In the genomic region with DNA sequence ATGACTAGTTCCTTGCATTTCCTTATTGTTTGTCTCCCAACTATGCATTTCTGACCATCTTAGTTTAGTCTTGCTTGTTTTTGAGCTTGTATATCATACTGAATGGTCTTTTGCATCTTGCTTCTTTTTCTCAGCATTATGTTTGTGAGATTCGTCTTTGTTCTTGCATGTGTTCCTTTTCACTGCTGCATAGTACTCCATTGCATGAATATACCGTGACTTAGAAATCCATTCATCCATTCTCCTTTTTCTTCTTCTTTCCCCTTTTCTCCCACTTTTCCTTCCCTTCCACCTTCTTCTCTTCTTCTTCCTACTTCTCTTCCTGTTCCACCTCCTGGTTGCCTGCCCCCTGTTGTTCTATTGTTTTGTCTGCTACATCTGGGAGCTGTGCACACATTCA, we compare ENCODE assay signal across 20 cellular contexts. TPM values are rescaled to one million over a fixed set of nuclear protein-coding genes. Genes with fewer than 3 reads are reported as not detected.
DNase-seq lines count a peak whose midpoint lies in the region; ATAC-seq, FAIRE-seq and TF ChIP-seq lines count a peak whose summit lies in the region.
"Had no signal": no experiment of that assay in that cellular context is flagged by ENCODE, and none has a peak within 500 bp of the region (broad histone marks: within the 10 kb centered on the region; RNA-seq: fewer than 3 reads in every experiment).

No MANE protein-coding gene starts in this region.

- intact Hi-C loops in HepG2 (cut with micrococcal nuclease; ENCODE audit: unreplicated experiment): no loop called here
- intact Hi-C loops in right lobe of liver (cut with DNase I): no loop called here

- FAIRE-seq in HepG2 (lab: Jason Lieb, UNC) (no peak), H1 (lab: Jason Lieb, UNC) (no peak)
- FAIRE-seq: GM12891, GM18507 had no signal

- no peak overlapping the region for H3K56ac ChIP-seq in H1 (replicated peaks; ENCODE audit: insufficient read length, low read depth, low read length)

- no peak overlapping the region for H3K4me2 ChIP-seq in HepG2 (ENCODE audit: low read depth, low read length)
- H3K4me2 ChIP-seq in H1 (ENCODE audit: insufficient read depth in 1 of 2, low read depth in 2 of 2, low read length in 2 of 2): no peak overlapping the region

- no TSS peak for BruUV-seq in HepG2 (replicated peaks; lab: Mats Ljungman, UMichigan)

- TF ChIP-seq RAD21 in HepG2 (CRISPR knock-in tag; IDR thresholded peaks at IDR 0.05) (no peak), H1 (IDR thresholded peaks at IDR 0.05 in 1 of 2, conservative IDR thresholded peaks at IDR 0.05 in 1 of 2; ENCODE audit: low read depth in 2 of 2, low read length in 2 of 2) (no peak)

- no peak overlapping the region for H2BK20ac ChIP-seq in H1 (ENCODE audit: low read length)

- H4K5ac ChIP-seq in H1 (ENCODE audit: insufficient read length, low read depth, low read length): no peak overlapping the region

- H4K20me1 ChIP-seq in HepG2 (ENCODE audit: insufficient read depth, low read length): no peaks in the 10 kb centered on the region; the same call in 1 of the 2 replicates
- H4K20me1 ChIP-seq in H1 (replicated peaks in 1 of 2; ENCODE audit: control insufficient read depth in 1 of 2, insufficient read depth in 2 of 2, low read length in 2 of 2): peaks cover 0 to 2% of the 10 kb centered on the region in 2 experiments

- H2AFZ ChIP-seq in HepG2 (ENCODE audit: low read length) (no peak overlapping the region), H1 (ENCODE audit: low read length) (no peak overlapping the region)

- no peak overlapping the region for H3K23ac ChIP-seq in H1 (ENCODE audit: insufficient read length)

- H3K27ac ChIP-seq in HepG2 (ENCODE audit: extremely low read length, insufficient read depth, low read length): no peak overlapping the region
- H3K27ac ChIP-seq in right lobe of liver: no peak overlapping the region
- no peak overlapping the region for H3K27ac ChIP-seq in H1 (ENCODE audit: low read depth, low read length)
- no peak overlapping the region for H3K27ac ChIP-seq in right atrium auricular region

- H3K27me3 ChIP-seq in HepG2 (ENCODE audit: control insufficient read depth in 1 of 2, insufficient read depth in 2 of 2, low read length in 2 of 2) (peaks cover 0 to 16% of the 10 kb centered on the region in 2 experiments; a peak in 2 of 5 replicates), right lobe of liver (no peaks in the 10 kb centered on the region), H1 (replicated peaks in 1 of 4; ENCODE audit: control insufficient read depth in 3 of 4, extremely low read depth in 1 of 4, insufficient read depth in 3 of 4, low read length in 3 of 4) (no peaks in the 10 kb centered on the region), right atrium auricular region (no peaks in the 10 kb centered on the region)

- H2BK5ac ChIP-seq in H1 (ENCODE audit: low read depth, low read length): no peak overlapping the region

- H3K4ac ChIP-seq in H1 (replicated peaks; ENCODE audit: insufficient read length, low read depth, low read length): no peak overlapping the region

- H3K9ac ChIP-seq in HepG2 (ENCODE audit: insufficient read depth, low read depth, low read length) (no peak overlapping the region), H1 (replicated peaks in 1 of 4; ENCODE audit: extremely low read depth in 1 of 4, low read depth in 3 of 4, low read length in 3 of 4) (no peak overlapping the region)

- H3K79me1 ChIP-seq in H1 (ENCODE audit: low read depth, low read length): no peaks in the 10 kb centered on the region

- in situ Hi-C loops in HepG2 (cut with HindIII; ENCODE audit: extremely low pct_ligation_motif_present, low pct_unique_long_range_greater_than_20kb): no loop called here

- POLR2A ChIA-PET in HepG2 (lab: Yijun Ruan, JAX) (no interaction called here), H1 (lab: Charles Lee; ENCODE audit: partially characterized antibody) (no interaction called here)

- no peak overlapping the region for H2BK15ac ChIP-seq in H1 (ENCODE audit: low read length)

- TF ChIP-seq EP300 in HepG2 (IDR thresholded peaks at IDR 0.05; ENCODE audit: low read depth in 2 of 2, low read length in 2 of 2) (no peak), HepG2 (CRISPR knock-in tag; IDR thresholded peaks at IDR 0.05; ENCODE audit: borderline replicate concordance) (no peak), H1 (IDR thresholded peaks at IDR 0.05; ENCODE audit: borderline replicate concordance in 1 of 2, low read depth in 2 of 2, low read length in 2 of 2) (no peak)

- H3K36me3 ChIP-seq in HepG2 (replicated peaks in 1 of 2; ENCODE audit: control insufficient read depth in 1 of 2, insufficient read depth in 2 of 2, low read length in 2 of 2): no peaks in the 10 kb centered on the region
- no peaks in the 10 kb centered on the region for H3K36me3 ChIP-seq in right lobe of liver
- no peaks in the 10 kb centered on the region for H3K36me3 ChIP-seq in H1 (ENCODE audit: control insufficient read depth in 2 of 4, insufficient read depth in 4 of 4, low read length in 3 of 4)
- no peaks in the 10 kb centered on the region for H3K36me3 ChIP-seq in right atrium auricular region

- H3K79me2 ChIP-seq in HepG2 (ENCODE audit: insufficient read depth, low read length): no peaks in the 10 kb centered on the region
- H3K79me2 ChIP-seq in H1 (ENCODE audit: control insufficient read depth in 1 of 2, insufficient read depth in 2 of 2, low read length in 2 of 2): no peaks in the 10 kb centered on the region

- no peak for ATAC-seq in HepG2
- ATAC-seq in right lobe of liver: no peak

- no peak overlapping the region for H4K91ac ChIP-seq in H1 (replicated peaks; ENCODE audit: insufficient read length, low read length)

- no peak overlapping the region for H3K14ac ChIP-seq in H1 (ENCODE audit: insufficient read length)

- 3% methylated on average over 2 of the region's 2 CpGs for WGBS in HepG2 (ENCODE audit: low lambda C conversion rate)
- 48% methylated on average over 2 of the region's 2 CpGs for WGBS in right lobe of liver (ENCODE audit: insufficient coverage, low coverage, low lambda C conversion rate, missing lambda C conversion rate)
- 94% methylated on average over 2 of the region's 2 CpGs; no CpG with 5 or more reads in 1 of the 2 experiments for WGBS in H1 (ENCODE audit: extremely low coverage in 1 of 2, insufficient coverage in 1 of 2, insufficient read length in 1 of 2, insufficient replicate concordance in 2 of 2, low coverage in 1 of 2, low lambda C conversion rate in 2 of 2, missing lambda C conversion rate in 1 of 2), 2 experiments

- H3K4me3 ChIP-seq in HepG2 (replicated peaks in 1 of 3; ENCODE audit: insufficient read depth in 1 of 3, low read depth in 2 of 3, low read length in 3 of 3): no peak overlapping the region
- no peak overlapping the region for H3K4me3 ChIP-seq in right lobe of liver
- no peak overlapping the region for H3K4me3 ChIP-seq in H1 (ENCODE audit: extremely low read depth in 1 of 4, insufficient read depth in 2 of 4, low read depth in 3 of 4, low read length in 4 of 4)
- no peak overlapping the region for H3K4me3 ChIP-seq in right atrium auricular region

- TF ChIP-seq CTCF in HepG2 (CRISPR knock-in tag; IDR thresholded peaks at IDR 0.05) (no peak), right lobe of liver (IDR thresholded peaks at IDR 0.05) (no peak), H1 (IDR thresholded peaks at IDR 0.05; ENCODE audit: control extremely low read depth in 1 of 3, insufficient read depth in 1 of 3, low read depth in 1 of 3, low read length in 3 of 3) (no peak), right atrium auricular region (IDR thresholded peaks at IDR 0.05) (no peak)

- no peaks in the 10 kb centered on the region for H3K4me1 ChIP-seq in HepG2 (ENCODE audit: insufficient read depth, low read length)
- H3K4me1 ChIP-seq in right lobe of liver: peaks cover 0 to 4% (median 0%) of the 10 kb centered on the region in 4 donors
- H3K4me1 ChIP-seq in H1 (replicated peaks in 1 of 4; ENCODE audit: control insufficient read depth in 3 of 4, insufficient read depth in 4 of 4, low read length in 3 of 4): peaks cover 0 to 6% (median 3%) of the 10 kb centered on the region in 4 experiments; a peak in 3 of 7 replicates
- H3K4me1 ChIP-seq in right atrium auricular region: no peaks in the 10 kb centered on the region

- H3K9me3 ChIP-seq in HepG2 (ENCODE audit: low read length) (no peaks in the 10 kb centered on the region), right lobe of liver (no peaks in the 10 kb centered on the region), H1 (ENCODE audit: insufficient read depth in 2 of 2, low read depth in 1 of 2, low read length in 1 of 2) (no peaks in the 10 kb centered on the region), right atrium auricular region (no peaks in the 10 kb centered on the region)

- no peak overlapping the region for H2BK120ac ChIP-seq in H1 (replicated peaks; ENCODE audit: low read depth, low read length)

- DNase-seq in HepG2 (ENCODE audit: low spot score) (no peak), right lobe of liver (no peak), NCI-H69 (lab: John Stamatoyannopoulos, UW) (peak; percentile 31), H1 (ENCODE audit: low read depth in 1 of 2, low spot score in 2 of 2) (no peak), right atrium auricular region (ENCODE audit: low spot score) (no peak), foreskin melanocyte (no peak)
- DNase-seq: 8988T; C1 segment of cervical spinal cord; Calu3; CD4-positive, alpha-beta memory T cell; DMS79 treated with DMSO at 0.1 percent for 48 hours; GF-D8; GOT3; H7; HCEC 1CT had no signal

- no peak overlapping the region for H3K18ac ChIP-seq in H1 (ENCODE audit: extremely low read depth, low read length)

- TF ChIP-seq POLR2A in HepG2 (IDR thresholded peaks at IDR 0.05; ENCODE audit: insufficient read depth in 1 of 2, low read depth in 2 of 2, low read length in 2 of 2) (no peak), right lobe of liver (IDR thresholded peaks at IDR 0.05) (no peak), H1 (IDR thresholded peaks at IDR 0.05; ENCODE audit: control extremely low read depth in 1 of 2, low read depth in 2 of 2, low read length in 2 of 2) (no peak)

- no peak overlapping the region for H2AK5ac ChIP-seq in H1 (ENCODE audit: low read depth, low read length)

- no peaks in the 10 kb centered on the region; the same call in 1 of the 2 replicates for H3K23me2 ChIP-seq in H1 (ENCODE audit: low read depth, low read length)

- no peak overlapping the region for H2BK12ac ChIP-seq in H1 (ENCODE audit: low read depth, low read length)

- CTCF ChIA-PET in HepG2 (lab: Yijun Ruan, JAX; ENCODE audit: low intra/inter-chr PET ratio, low total read pairs): no interaction called here
- CTCF ChIA-PET in H1 (lab: Charles Lee; ENCODE audit: partially characterized antibody): interaction anchor here (0.7 to 2.1 kb wide), 5 partner anchors 20 to 133 kb away, joined by 3 to 5 read pairs (median 3); no protein-coding TSS in a partner anchor

- H4K8ac ChIP-seq in H1 (ENCODE audit: extremely low read depth, insufficient read depth, low read length): no peak overlapping the region

RNA-seq across cellular contexts. Expression of gene CDH22, which starts 42.8 kb away (rescaled TPM):
- total RNA-seq in HepG2 (2016; rRNA removed; fragmentation: Illumina TruSeq; extraction: Trizol): not detected in 2 replicates
- not detected in 2 replicates for total RNA-seq in HepG2 (2016; cell fraction: cytosol; rRNA removed; fragmentation: Illumina TruSeq; extraction: Trizol; ENCODE audit: low read depth)
- total RNA-seq in HepG2 (2016; cell fraction: insoluble cytoplasmic fraction; rRNA removed; fragmentation: Illumina TruSeq; extraction: Trizol): not detected in 2 replicates
- not detected in 2 replicates for total RNA-seq in HepG2 (2016; cell fraction: membrane; rRNA removed; fragmentation: Illumina TruSeq; extraction: Trizol)
- total RNA-seq in HepG2 (2016; cell fraction: nucleus; rRNA removed; fragmentation: Illumina TruSeq; extraction: Trizol): not detected in 2 replicates
- not detected in 2 replicates for polyA plus RNA-seq in HepG2 (2011; rRNA removed)
- polyA plus RNA-seq in HepG2 (2011; cell fraction: cytosol; rRNA removed): not detected in 2 replicates
- 0.10 TPM in 1 of 2 replicates, not detected in the other for polyA plus RNA-seq in HepG2 (2011; cell fraction: nucleus; rRNA removed)
- not detected in 2 replicates for polyA plus RNA-seq in HepG2 (2012)
- polyA plus RNA-seq in HepG2 (2016; cell fraction: cytosol; fragmentation: Illumina TruSeq; extraction: Trizol; ENCODE audit: low read depth): not detected in 2 replicates
- not detected in 2 replicates for polyA plus RNA-seq in HepG2 (2016; cell fraction: insoluble cytoplasmic fraction; fragmentation: Illumina TruSeq; extraction: Trizol; ENCODE audit: low read depth)
- not detected in 2 replicates for polyA plus RNA-seq in HepG2 (2016; cell fraction: membrane; fragmentation: Illumina TruSeq; extraction: Trizol; ENCODE audit: low read depth)
- not detected in 2 replicates for polyA plus RNA-seq in HepG2 (2016; cell fraction: nucleus; fragmentation: Illumina TruSeq; extraction: Trizol; ENCODE audit: insufficient read depth, low read depth)
- polyA minus RNA-seq in HepG2 (2011; rRNA and poly(A)+ RNA removed; ENCODE audit: low replicate concordance): 0.04 TPM in 1 of 2 replicates, not detected in the other
- polyA minus RNA-seq in HepG2 (2011; cell fraction: cytosol; rRNA and poly(A)+ RNA removed): not detected in 2 replicates
- polyA minus RNA-seq in HepG2 (2011; cell fraction: nucleus; rRNA and poly(A)+ RNA removed): not detected in 2 replicates
- not detected for total RNA-seq in right lobe of liver
- total RNA-seq in H1 (2021; fragmentation: NEBNext Ultra II Directional; extraction: Animal tissue kit (Norgen Biotek cat#: 25700)): 0.39 and 0.46 TPM in 2 replicates
- 0.31 and 0.35 TPM in 2 replicates for polyA plus RNA-seq in H1 (2011; rRNA removed)
- polyA plus RNA-seq in H1 (2011; cell fraction: cytosol; rRNA removed): 0.21 TPM
- polyA plus RNA-seq in H1 (2011; cell fraction: nucleus; rRNA removed): 0.48 TPM
- polyA plus RNA-seq in H1 (2012, experiment 1 of 2): 0.16 to 0.66 TPM (median 0.48 TPM) in 3 of 4 replicates, not detected in the other
- polyA plus RNA-seq in H1 (2012, experiment 2 of 2): 0.14 TPM
- polyA plus RNA-seq in H1 (2013, experiment 1 of 2): 0.12 TPM
- 0.15 TPM for polyA plus RNA-seq in H1 (2013, experiment 2 of 2)
- 0.16 and 0.34 TPM in 2 replicates for polyA minus RNA-seq in H1 (2011; rRNA and poly(A)+ RNA removed)
- polyA minus RNA-seq in H1 (2011; cell fraction: cytosol; rRNA and poly(A)+ RNA removed): not detected
- 0.70 TPM for polyA minus RNA-seq in H1 (2011; cell fraction: nucleus; rRNA and poly(A)+ RNA removed)
- total RNA-seq in right atrium auricular region: 1 to 10 TPM in 1 of 2 donors, under 1 TPM in 1; 0.67 to 4.4 TPM
- total RNA-seq: A673; Calu3; CD4-positive, alpha-beta memory T cell; G401 had no signal
- polyA plus RNA-seq: BJ; CD4-positive, alpha-beta memory T cell had no signal

Comparison
In these comparisons a context has a peak if more than half of its experiments do, and no peak if none do; other contexts are left out.
1. Of the 41 proteins assayed by ChIP-seq in both HepG2 and H1: peak only in HepG2: none; only in H1: KDM1A; in both: none; in neither: 40.